Comparison of ENCODE assay signal across 21 cellular contexts in the genomic region with DNA sequence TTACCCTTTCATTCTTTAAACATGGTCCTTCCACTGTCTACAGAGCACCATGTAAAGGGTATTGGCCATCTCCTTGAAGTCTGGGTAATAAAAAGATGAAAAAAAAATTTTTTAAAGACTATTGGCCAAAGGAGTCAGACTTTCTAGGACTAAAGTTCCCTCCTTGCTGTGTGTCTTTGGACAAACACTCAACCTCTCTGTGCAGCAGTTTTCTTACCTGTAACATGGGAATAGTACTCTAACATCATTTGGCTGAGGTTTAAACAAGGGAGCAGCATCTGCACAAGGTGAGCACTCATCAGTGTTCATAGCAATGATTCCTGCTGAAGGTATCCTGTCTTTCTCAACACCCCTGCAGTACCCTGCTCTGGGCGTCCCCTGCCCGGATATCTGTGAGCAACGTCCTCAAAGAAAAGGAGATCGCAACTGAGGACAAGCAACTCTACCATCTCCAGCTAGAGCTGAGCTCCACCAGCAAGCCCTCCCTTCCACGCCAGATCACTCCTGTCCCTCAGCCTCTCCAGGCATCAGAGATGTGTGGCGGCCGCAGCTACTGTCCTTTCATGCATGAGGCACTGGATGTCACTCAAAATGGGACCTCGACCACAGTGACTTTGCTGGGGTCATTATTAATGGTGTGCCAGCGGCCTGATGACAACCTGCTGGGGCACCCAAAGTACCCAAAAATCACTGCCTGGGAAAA. TPM values are rescaled to one million over a fixed set of nuclear protein-coding genes. Genes with fewer than 3 reads are reported as not detected.
DNase-seq lines count a peak whose midpoint lies in the region; ATAC-seq, FAIRE-seq and TF ChIP-seq lines count a peak whose summit lies in the region.
"Had no signal": no experiment of that assay in that cellular context is flagged by ENCODE, and none has a peak within 500 bp of the region (broad histone marks: within the 10 kb centered on the region; RNA-seq: fewer than 3 reads in every experiment).

No MANE protein-coding gene starts in this region.

- POLR2A ChIA-PET in HepG2 (lab: Yijun Ruan, JAX), result no interaction called here

- H3K27ac Mint-ChIP-seq in astrocyte (ENCODE audit: unreplicated experiment) (peak overlapping the region; percentile 35), nephron progenitor cell (peak overlapping the region; percentile 89)
- H3K27ac Mint-ChIP-seq: activated T-helper 2 cell treated with anti-CD3 and anti-CD28 coated beads, Interferon-gamma antibody, Interleukin-2, Interleukin-4, amounts not matched to agents 10 μg/mL and 5 μg/mL and 100 μg/mL, durations not matched to agents 14 hours and 24 hours and 36 hours had no signal

- TF ChIP-seq CTCF in HepG2 (CRISPR knock-in tag; IDR thresholded peaks at IDR 0.05) (no peak), right lobe of liver (IDR thresholded peaks at IDR 0.05) (no peak), astrocyte (IDR thresholded peaks at IDR 0.05; ENCODE audit: insufficient read depth, low read depth, low read length) (no peak), nephron progenitor cell (IDR thresholded peaks at IDR 0.05) (no peak)

- BruUV-seq in HepG2 (replicated peaks; lab: Mats Ljungman, UMichigan), result no TSS peak

- H3K36me3 ChIP-seq in HepG2 (replicated peaks in 1 of 2; ENCODE audit: control insufficient read depth in 1 of 2, insufficient read depth in 2 of 2, low read length in 2 of 2) (no peaks in the 10 kb centered on the region), right lobe of liver (no peaks in the 10 kb centered on the region), astrocyte (ENCODE audit: insufficient read depth, low read length) (no peaks in the 10 kb centered on the region), stomach smooth muscle (ENCODE audit: control insufficient read depth in 2 of 2, insufficient read depth in 2 of 2, low read length in 2 of 2) (no peaks in the 10 kb centered on the region)
- H3K36me3 ChIP-seq: adrenal gland, heart left ventricle had no signal

- H3K27me3 Mint-ChIP-seq in astrocyte (ENCODE audit: low read depth, unreplicated experiment) (peaks cover 31% of the 10 kb centered on the region), nephron progenitor cell (ENCODE audit: low read depth, poor library complexity) (peaks cover 16% of the 10 kb centered on the region)

- no peak overlapping the region for H2AFZ ChIP-seq in HepG2 (ENCODE audit: low read length)
- no peak overlapping the region for H2AFZ ChIP-seq in astrocyte (ENCODE audit: low read depth, low read length)

- H4K20me1 ChIP-seq in HepG2 (ENCODE audit: insufficient read depth, low read length) (no peaks in the 10 kb centered on the region), astrocyte (ENCODE audit: insufficient read depth, low read length) (peaks cover 9% of the 10 kb centered on the region)

- no peak overlapping the region for H3K9ac ChIP-seq in HepG2 (ENCODE audit: insufficient read depth, low read depth, low read length)
- H3K9ac ChIP-seq in astrocyte (ENCODE audit: low read length), result no peak overlapping the region
- H3K9ac ChIP-seq in stomach smooth muscle (ENCODE audit: low read length in 2 of 2), result no peak overlapping the region
- H3K9ac ChIP-seq: KMS-11 had no signal

- H3K4me1 Mint-ChIP-seq in astrocyte (ENCODE audit: low read depth, unreplicated experiment) (peaks cover 15% of the 10 kb centered on the region), nephron progenitor cell (peaks cover 74% of the 10 kb centered on the region)

- no peaks in the 10 kb centered on the region for H3K9me3 ChIP-seq in HepG2 (ENCODE audit: low read length)
- no peaks in the 10 kb centered on the region for H3K9me3 ChIP-seq in right lobe of liver
- H3K9me3 ChIP-seq in astrocyte (ENCODE audit: insufficient read depth, low read depth, low read length), result no peaks in the 10 kb centered on the region
- no peaks in the 10 kb centered on the region for H3K9me3 ChIP-seq in stomach smooth muscle (ENCODE audit: control insufficient read depth in 2 of 2, low read length in 2 of 2)
- H3K9me3 ChIP-seq: adrenal gland, heart left ventricle had no signal

- no peaks in the 10 kb centered on the region for H3K9me3 Mint-ChIP-seq in astrocyte (ENCODE audit: unreplicated experiment)
- peaks cover 3% of the 10 kb centered on the region for H3K9me3 Mint-ChIP-seq in nephron progenitor cell
- H3K9me3 Mint-ChIP-seq: naive thymus-derived CD8-positive, alpha-beta T cell; stimulated activated naive CD8-positive, alpha-beta T cell treated with anti-CD3 and anti-CD28 coated beads, Interleukin-15, Interleukin-2, amounts not matched to agents 100 ng/mL and 50 ng/mL, for 24 hours had no signal

- H3K36me3 Mint-ChIP-seq in astrocyte (ENCODE audit: low read depth, unreplicated experiment), result no peaks in the 10 kb centered on the region
- no peaks in the 10 kb centered on the region for H3K36me3 Mint-ChIP-seq in nephron progenitor cell (ENCODE audit: low read depth)
- H3K36me3 Mint-ChIP-seq: naive thymus-derived CD8-positive, alpha-beta T cell had no signal

- H3K27ac ChIP-seq in HepG2 (ENCODE audit: extremely low read length, insufficient read depth, low read length) (no peak overlapping the region), right lobe of liver (no peak overlapping the region), astrocyte (ENCODE audit: low read depth, low read length) (no peak overlapping the region), stomach smooth muscle (ENCODE audit: low read length) (peak overlapping the region; percentile 11)
- H3K27ac ChIP-seq: KMS-11 had no signal

- FAIRE-seq in HepG2 (lab: Jason Lieb, UNC), result no peak
- FAIRE-seq in astrocyte (lab: Jason Lieb, UNC), result no peak
- FAIRE-seq: urothelium cell line had no signal

- CTCF ChIA-PET in HepG2 (lab: Yijun Ruan, JAX; ENCODE audit: low intra/inter-chr PET ratio, low total read pairs), result no interaction called here

- 94% methylated on average over 9 of the region's 9 CpGs for WGBS in HepG2 (ENCODE audit: low lambda C conversion rate)
- WGBS in right lobe of liver (ENCODE audit: insufficient coverage, low coverage, low lambda C conversion rate, missing lambda C conversion rate), result 70% methylated on average over 4 of the region's 9 CpGs

- H3K4me1 ChIP-seq in HepG2 (ENCODE audit: insufficient read depth, low read length) (peaks cover 50% of the 10 kb centered on the region), right lobe of liver (peaks cover 0 to 6% (median 2%) of the 10 kb centered on the region in 4 donors), astrocyte (ENCODE audit: insufficient read depth, low read length) (peaks cover 8% of the 10 kb centered on the region), stomach smooth muscle (ENCODE audit: control insufficient read depth, insufficient read depth, low read length) (peaks cover 18% of the 10 kb centered on the region)

- TF ChIP-seq EP300 in HepG2 (IDR thresholded peaks at IDR 0.05; ENCODE audit: low read depth in 2 of 2, low read length in 2 of 2) (no peak), HepG2 (CRISPR knock-in tag; IDR thresholded peaks at IDR 0.05; ENCODE audit: borderline replicate concordance) (no peak)

- TF ChIP-seq RAD21 in HepG2 (CRISPR knock-in tag; IDR thresholded peaks at IDR 0.05), result no peak

- H3K79me2 ChIP-seq in HepG2 (ENCODE audit: insufficient read depth, low read length), result no peaks in the 10 kb centered on the region
- H3K79me2 ChIP-seq in astrocyte (ENCODE audit: insufficient read depth, low read length), result no peaks in the 10 kb centered on the region

- DNase-seq in HepG2 (ENCODE audit: low spot score), result no peak
- DNase-seq in right lobe of liver, result no peak
- DNase-seq in astrocyte (ENCODE audit: low read depth), result no peak
- peak; percentile 30 for DNase-seq in nephron progenitor cell
- no peak for DNase-seq in hippocampal formation (lab: John Stamatoyannopoulos, UW)
- no peak for DNase-seq in D341Med (ENCODE audit: low spot score)
- no peak for DNase-seq in 8988T
- DNase-seq: activated CD4-positive, CD25-positive, alpha-beta regulatory T cell treated with anti-CD3 and anti-CD28 coated beads, Interleukin-2, amount 50 U/mL, for 72 hours; activated CD8-positive, alpha-beta memory T cell treated with anti-CD3 and anti-CD28 coated beads, Interleukin-2, amount 10 ng/mL, durations not matched to agents 7 days and 5 days; mammary epithelial cell; naive thymus-derived CD8-positive, alpha-beta T cell; NCI-H1048; NCI-H2081 treated with DMSO at 0.1 percent for 48 hours; Right ventricle myocardium superior had no signal

- H3K27me3 ChIP-seq in HepG2 (ENCODE audit: control insufficient read depth in 1 of 2, insufficient read depth in 2 of 2, low read length in 2 of 2), result 0 out of 5 replicates have a peak, but pooled peaks cover 0 to 1% of the 10 kb centered on the region in 2 experiments
- H3K27me3 ChIP-seq in right lobe of liver, result no peaks in the 10 kb centered on the region
- peaks cover 12% of the 10 kb centered on the region for H3K27me3 ChIP-seq in astrocyte (ENCODE audit: insufficient read depth, low read length)
- H3K27me3 ChIP-seq in stomach smooth muscle (ENCODE audit: control insufficient read depth in 1 of 2, insufficient read depth in 2 of 2, low read length in 2 of 2), result peaks cover 10 to 17% of the 10 kb centered on the region in 2 donors
- H3K27me3 ChIP-seq: adrenal gland had no signal

- H3K4me2 ChIP-seq in HepG2 (ENCODE audit: low read depth, low read length) (no peak overlapping the region), astrocyte (ENCODE audit: low read length) (peak overlapping the region; percentile 16)
- H3K4me2 ChIP-seq: KMS-11 had no signal

- no peak overlapping the region for H3K4me3 Mint-ChIP-seq in astrocyte (ENCODE audit: unreplicated experiment)
- peak overlapping the region; percentile 83 for H3K4me3 Mint-ChIP-seq in nephron progenitor cell
- H3K4me3 Mint-ChIP-seq: activated CD8-positive, alpha-beta memory T cell treated with anti-CD3 and anti-CD28 coated beads, Interleukin-2, amount 10 ng/mL, durations not matched to agents 7 days and 5 days had no signal

- ATAC-seq in HepG2 (no peak), right lobe of liver (no peak)
- ATAC-seq: activated CD8-positive, alpha-beta memory T cell treated with anti-CD3 and anti-CD28 coated beads, Interleukin-2, amount 10 ng/mL, durations not matched to agents 7 days and 5 days; naive thymus-derived CD8-positive, alpha-beta T cell had no signal

- TF ChIP-seq POLR2A in HepG2 (IDR thresholded peaks at IDR 0.05; ENCODE audit: insufficient read depth in 1 of 2, low read depth in 2 of 2, low read length in 2 of 2) (no peak), right lobe of liver (IDR thresholded peaks at IDR 0.05) (no peak)

- in situ Hi-C loops in HepG2 (cut with HindIII; ENCODE audit: extremely low pct_ligation_motif_present, low pct_unique_long_range_greater_than_20kb), result no loop called here

- intact Hi-C loops in HepG2 (cut with micrococcal nuclease; ENCODE audit: unreplicated experiment), result no loop called here
- intact Hi-C loops in right lobe of liver (cut with DNase I), result no loop called here

- H3K4me3 ChIP-seq in HepG2 (replicated peaks in 1 of 3; ENCODE audit: insufficient read depth in 1 of 3, low read depth in 2 of 3, low read length in 3 of 3), result no peak overlapping the region
- H3K4me3 ChIP-seq in right lobe of liver, result no peak overlapping the region
- no peak overlapping the region for H3K4me3 ChIP-seq in astrocyte (ENCODE audit: insufficient read depth, low read depth, low read length)
- no peak overlapping the region for H3K4me3 ChIP-seq in stomach smooth muscle (ENCODE audit: low read length in 2 of 2)
- H3K4me3 ChIP-seq: adrenal gland, heart left ventricle had no signal

RNA-seq across cellular contexts. Expression of a gene that starts 29.5 kb away (rescaled TPM):
- total RNA-seq in HepG2 (2016; rRNA removed; fragmentation: Illumina TruSeq; extraction: Trizol) (6.7 and 7.8 TPM in 2 replicates), right lobe of liver (10 to 100 TPM; 17.6 to 74.0 (median 25.7) TPM), astrocyte (3.1 and 3.7 TPM in 2 replicates)
- 10.8 and 13.9 TPM in 2 replicates for total RNA-seq in HepG2 (2016; cell fraction: cytosol; rRNA removed; fragmentation: Illumina TruSeq; extraction: Trizol; ENCODE audit: low read depth)
- total RNA-seq in HepG2 (2016; cell fraction: insoluble cytoplasmic fraction; rRNA removed; fragmentation: Illumina TruSeq; extraction: Trizol), result 8.0 and 8.6 TPM in 2 replicates
- total RNA-seq in HepG2 (2016; cell fraction: membrane; rRNA removed; fragmentation: Illumina TruSeq; extraction: Trizol), result 12.1 and 13.4 TPM in 2 replicates
- 6.4 and 8.4 TPM in 2 replicates for total RNA-seq in HepG2 (2016; cell fraction: nucleus; rRNA removed; fragmentation: Illumina TruSeq; extraction: Trizol)
- 16.4 and 20.7 TPM in 2 replicates for polyA plus RNA-seq in HepG2 (2011; rRNA removed)
- 14.3 and 17.0 TPM in 2 replicates for polyA plus RNA-seq in HepG2 (2011; cell fraction: cytosol; rRNA removed)
- polyA plus RNA-seq in HepG2 (2011; cell fraction: nucleus; rRNA removed), result 21.3 and 26.7 TPM in 2 replicates
- 11.7 and 14.0 TPM in 2 replicates for polyA plus RNA-seq in HepG2 (2012)
- 4.1 and 4.3 TPM in 2 replicates for polyA plus RNA-seq in HepG2 (2016; cell fraction: cytosol; fragmentation: Illumina TruSeq; extraction: Trizol; ENCODE audit: low read depth)
- polyA plus RNA-seq in HepG2 (2016; cell fraction: insoluble cytoplasmic fraction; fragmentation: Illumina TruSeq; extraction: Trizol; ENCODE audit: low read depth), result 6.7 and 7.3 TPM in 2 replicates
- polyA plus RNA-seq in HepG2 (2016; cell fraction: membrane; fragmentation: Illumina TruSeq; extraction: Trizol; ENCODE audit: low read depth), result 9.3 and 12.3 TPM in 2 replicates
- polyA plus RNA-seq in HepG2 (2016; cell fraction: nucleus; fragmentation: Illumina TruSeq; extraction: Trizol; ENCODE audit: insufficient read depth, low read depth), result 8.0 and 9.6 TPM in 2 replicates
- polyA minus RNA-seq in HepG2 (2011; rRNA and poly(A)+ RNA removed; ENCODE audit: low replicate concordance), result 4.7 and 30.0 TPM in 2 replicates
- 12.5 TPM in 2 replicates for polyA minus RNA-seq in HepG2 (2011; cell fraction: cytosol; rRNA and poly(A)+ RNA removed)
- polyA minus RNA-seq in HepG2 (2011; cell fraction: nucleus; rRNA and poly(A)+ RNA removed), result 29.4 and 31.1 TPM in 2 replicates
